In the genomic region with DNA sequence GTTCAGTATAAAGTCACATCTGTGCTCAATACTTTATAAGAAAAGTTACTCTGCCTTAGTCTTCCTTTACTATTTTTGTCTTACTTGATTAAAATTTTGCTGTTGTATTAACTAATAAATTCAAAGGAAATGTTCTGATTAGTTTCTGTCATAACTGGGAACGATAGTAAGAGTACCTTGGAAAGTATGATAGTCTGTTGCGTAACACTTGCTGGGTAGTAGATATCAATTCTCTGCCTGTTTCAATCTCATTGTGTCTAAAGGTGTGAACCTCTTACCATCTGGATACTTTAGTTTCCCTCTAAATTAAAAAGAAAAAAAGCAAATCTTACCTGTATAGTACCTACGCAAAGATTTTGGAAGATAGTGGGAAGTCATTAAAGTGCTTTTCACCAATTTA, we compare ENCODE assay signal across 21 cellular contexts.
"Had no signal": no experiment of that assay in that cellular context is flagged by ENCODE, and none has a peak within 500 bp of the region (broad histone marks: within the 10 kb centered on the region; RNA-seq: fewer than 3 reads in every experiment).

No MANE protein-coding gene starts in this region.

- H3K27me3 ChIP-seq: esophagus squamous epithelium, gastroesophageal sphincter, left lung, right atrium auricular region, sigmoid colon had no signal

- H3K4me3 ChIP-seq: esophagus squamous epithelium, gastroesophageal sphincter, left lung, lower lobe of right lung, right atrium auricular region, sigmoid colon, skin epidermis, thoracic aorta had no signal

- ATAC-seq: gastroesophageal sphincter; left lung; lower lobe of right lung; stimulated activated naive B cell treated with anti-CD40 and anti-IgM and Interleukin-4, amounts not matched to agents 10 μg/mL and 1 μg/mL and 100 μg/mL, for 72 hours; stimulated activated naive CD8-positive, alpha-beta T cell treated with anti-CD3 and anti-CD28 coated beads, Interleukin-15, amount 100 ng/mL, for 72 hours had no signal

- H3K27ac Mint-ChIP-seq: dendritic cell treated with granulocyte-macrophage colony-stimulating factor and Interleukin-4, amounts not matched to agents 40 ng/mL and 50 ng/mL, for 4 days; nephron progenitor cell; stimulated activated naive B cell treated with anti-CD40 and anti-IgM and Interleukin-4, amounts not matched to agents 10 μg/mL and 1 μg/mL and 100 μg/mL, for 72 hours; stimulated activated naive CD8-positive, alpha-beta T cell treated with anti-CD3 and anti-CD28 coated beads, Interleukin-15, amount 100 ng/mL, for 72 hours had no signal

- DNase-seq: esophagus squamous epithelium; foreskin fibroblast; glutamatergic neuron; immature natural killer cell; left lung; lower lobe of right lung; mesenchymal stem cell; naive B cell; nephron progenitor cell; sigmoid colon; stimulated activated CD4-positive, alpha-beta T cell treated with anti-CD3 and anti-CD28 coated beads, Interleukin-2, amount 100 ng/mL, for 24 hours; stimulated activated CD4-positive, alpha-beta T cell treated with anti-CD3 and anti-CD28 coated beads, Interleukin-4, amount 100 ng/mL, for 4 hours; stimulated activated naive B cell treated with anti-CD40 and anti-IgM and Interleukin-4, amounts not matched to agents 10 μg/mL and 1 μg/mL and 100 μg/mL, for 72 hours; stimulated activated naive CD8-positive, alpha-beta T cell treated with anti-CD3 and anti-CD28 coated beads, Interleukin-15, amount 100 ng/mL, for 72 hours; trophoblast cell had no signal

- H3K36me3 ChIP-seq: gastroesophageal sphincter, right atrium auricular region, sigmoid colon, thoracic aorta had no signal

- H3K4me1 Mint-ChIP-seq: nephron progenitor cell had no signal

- H3K9me3 ChIP-seq: esophagus squamous epithelium, gastroesophageal sphincter, left lung, lower lobe of right lung, right atrium auricular region, sigmoid colon, thoracic aorta had no signal

- H3K4me1 ChIP-seq: esophagus squamous epithelium, left lung, lower lobe of right lung, right atrium auricular region had no signal

- H3K27me3 Mint-ChIP-seq: dendritic cell treated with granulocyte-macrophage colony-stimulating factor and Interleukin-4, amounts not matched to agents 40 ng/mL and 50 ng/mL, for 4 days; naive B cell; stimulated activated naive B cell treated with anti-CD40 and anti-IgM and Interleukin-4, amounts not matched to agents 10 μg/mL and 1 μg/mL and 100 μg/mL, for 72 hours; stimulated activated naive CD8-positive, alpha-beta T cell treated with anti-CD3 and anti-CD28 coated beads, Interleukin-15, amount 100 ng/mL, for 72 hours had no signal

- H3K36me3 Mint-ChIP-seq: immature natural killer cell; stimulated activated naive B cell treated with anti-CD40 and anti-IgM and Interleukin-4, amounts not matched to agents 10 μg/mL and 1 μg/mL and 100 μg/mL, for 72 hours had no signal

- FAIRE-seq: keratinocyte had no signal

- H3K4me3 Mint-ChIP-seq: dendritic cell treated with granulocyte-macrophage colony-stimulating factor and Interleukin-4, amounts not matched to agents 40 ng/mL and 50 ng/mL, for 4 days; immature natural killer cell; naive B cell; nephron progenitor cell; stimulated activated naive B cell treated with anti-CD40 and anti-IgM and Interleukin-4, amounts not matched to agents 10 μg/mL and 1 μg/mL and 100 μg/mL, for 72 hours; stimulated activated naive CD8-positive, alpha-beta T cell treated with anti-CD3 and anti-CD28 coated beads, Interleukin-15, amount 100 ng/mL, for 72 hours had no signal

- H3K9me3 Mint-ChIP-seq: dendritic cell treated with granulocyte-macrophage colony-stimulating factor and Interleukin-4, amounts not matched to agents 40 ng/mL and 50 ng/mL, for 4 days; immature natural killer cell; nephron progenitor cell; stimulated activated naive B cell treated with anti-CD40 and anti-IgM and Interleukin-4, amounts not matched to agents 10 μg/mL and 1 μg/mL and 100 μg/mL, for 72 hours; stimulated activated naive CD8-positive, alpha-beta T cell treated with anti-CD3 and anti-CD28 coated beads, Interleukin-15, amount 100 ng/mL, for 72 hours had no signal

- H3K27ac ChIP-seq: esophagus squamous epithelium, gastroesophageal sphincter, left lung, lower lobe of right lung, right atrium auricular region, sigmoid colon, skin epidermis, thoracic aorta had no signal
